9 cellular contexts compared by ENCODE assay signal in the genomic region with DNA sequence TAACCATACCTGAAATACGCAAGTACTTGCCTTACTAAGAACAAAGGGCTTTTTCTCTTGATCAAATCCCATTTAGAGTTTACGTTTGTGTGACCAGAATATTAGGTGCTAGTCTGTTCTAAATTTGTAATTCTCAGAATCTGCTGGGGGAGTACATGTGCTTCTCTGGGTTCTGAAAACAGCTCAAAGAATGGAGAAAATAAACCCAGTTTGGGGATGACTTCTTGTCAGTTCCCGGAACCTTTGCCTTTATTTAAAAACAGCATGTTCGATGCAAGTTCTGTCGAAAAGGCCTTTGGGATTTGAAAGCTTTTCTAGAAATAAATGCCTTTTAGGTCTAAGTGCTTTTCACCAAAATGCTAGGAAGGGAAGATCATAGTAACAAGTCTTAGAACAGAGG.
DNase-seq lines count a peak whose midpoint lies in the region; ATAC-seq, FAIRE-seq and TF ChIP-seq lines count a peak whose summit lies in the region.
"Had no signal": no experiment of that assay in that cellular context is flagged by ENCODE, and none has a peak within 500 bp of the region (broad histone marks: within the 10 kb centered on the region; RNA-seq: fewer than 3 reads in every experiment).

No MANE protein-coding gene starts in this region.

- H3K36me3 Mint-ChIP-seq in astrocyte (ENCODE audit: low read depth, unreplicated experiment): peaks cover 14% of the 10 kb centered on the region

- in situ Hi-C loops in HepG2 (cut with HindIII; ENCODE audit: extremely low pct_ligation_motif_present, low pct_unique_long_range_greater_than_20kb): loop anchor here (5.0 to 10.0 kb wide), 3 partner anchors 49 to 196 kb away; a partner anchor contains a TSS

- H3K4me3 ChIP-seq in Karpas-422 (ENCODE audit: low read length) (no peak overlapping the region), astrocyte (ENCODE audit: insufficient read depth, low read depth, low read length) (peak overlapping the region; percentile 96), HepG2 (replicated peaks in 1 of 3; ENCODE audit: insufficient read depth in 1 of 3, low read depth in 2 of 3, low read length in 3 of 3) (peak overlapping the region; percentile 8 to 71 (median 69); a peak in 4 of 6 replicates)

- H4K20me1 ChIP-seq in Karpas-422 (ENCODE audit: insufficient read depth, low read depth, low read length): no peaks in the 10 kb centered on the region
- peaks cover 21% of the 10 kb centered on the region for H4K20me1 ChIP-seq in astrocyte (ENCODE audit: insufficient read depth, low read length)
- H4K20me1 ChIP-seq in HepG2 (ENCODE audit: insufficient read depth, low read length): no peaks in the 10 kb centered on the region

- WGBS in HepG2 (ENCODE audit: low lambda C conversion rate): 24% methylated on average over 5 of the region's 5 CpGs

- FAIRE-seq in astrocyte (lab: Jason Lieb, UNC) (no peak), HepG2 (lab: Jason Lieb, UNC) (no peak)
- FAIRE-seq: bronchial epithelial cell had no signal

- H3K4me1 Mint-ChIP-seq in astrocyte (ENCODE audit: low read depth, unreplicated experiment): peaks cover 59% of the 10 kb centered on the region

- TF ChIP-seq CTCF in astrocyte (IDR thresholded peaks at IDR 0.05; ENCODE audit: insufficient read depth, low read depth, low read length) (no peak), HepG2 (CRISPR knock-in tag; IDR thresholded peaks at IDR 0.05) (no peak)

- H3K9ac ChIP-seq in Karpas-422 (ENCODE audit: low read length) (no peak overlapping the region), astrocyte (ENCODE audit: low read length) (peak overlapping the region; percentile 98), HepG2 (ENCODE audit: insufficient read depth, low read depth, low read length) (peak overlapping the region; percentile 90)

- no peaks in the 10 kb centered on the region for H3K79me2 ChIP-seq in Karpas-422 (ENCODE audit: low read length)
- peaks cover 70% of the 10 kb centered on the region for H3K79me2 ChIP-seq in astrocyte (ENCODE audit: insufficient read depth, low read length)
- peaks cover 63% of the 10 kb centered on the region for H3K79me2 ChIP-seq in HepG2 (ENCODE audit: insufficient read depth, low read length)

- intact Hi-C loops in HepG2 (cut with micrococcal nuclease; ENCODE audit: unreplicated experiment): loop anchor here (2.0 to 5.0 kb wide), 2 partner anchors 34 to 134 kb away; no protein-coding TSS in a partner anchor

- H3K9me3 Mint-ChIP-seq in astrocyte (ENCODE audit: unreplicated experiment): no peaks in the 10 kb centered on the region

- H3K27me3 Mint-ChIP-seq in astrocyte (ENCODE audit: low read depth, unreplicated experiment): no peaks in the 10 kb centered on the region

- no peaks in the 10 kb centered on the region for H3K36me3 ChIP-seq in Karpas-422 (ENCODE audit: insufficient read depth, low read length)
- peaks cover 22% of the 10 kb centered on the region for H3K36me3 ChIP-seq in astrocyte (ENCODE audit: insufficient read depth, low read length)
- H3K36me3 ChIP-seq in HepG2 (replicated peaks in 1 of 2; ENCODE audit: control insufficient read depth in 1 of 2, insufficient read depth in 2 of 2, low read length in 2 of 2): peaks cover 14 to 16% of the 10 kb centered on the region in 2 experiments

- H3K4me3 Mint-ChIP-seq in astrocyte (ENCODE audit: unreplicated experiment): peak overlapping the region; percentile 98

- DNase-seq in Karpas-422 (no peak), astrocyte (ENCODE audit: low read depth) (no peak), HepG2 (ENCODE audit: low spot score) (no peak), substantia nigra (lab: John Stamatoyannopoulos, UW) (no peak), OCI-M1 (lab: John Stamatoyannopoulos, UW) (no peak), dedifferentiated amniotic fluid mesenchymal stem cell (ENCODE audit: extremely low spot score) (no peak)
- DNase-seq in stimulated activated CD4-positive, alpha-beta T cell treated with anti-CD3 and anti-CD28 coated beads, Interleukin-4, amount 100 ng/mL, for 4 hours: no peak
- DNase-seq: NCI-H2171 had no signal

- H3K4me1 ChIP-seq in Karpas-422 (ENCODE audit: low read length) (peaks cover 81% of the 10 kb centered on the region), astrocyte (ENCODE audit: insufficient read depth, low read length) (peaks cover 58% of the 10 kb centered on the region), HepG2 (ENCODE audit: insufficient read depth, low read length) (peaks cover 86% of the 10 kb centered on the region)

- H3K27ac Mint-ChIP-seq in astrocyte (ENCODE audit: unreplicated experiment): peak overlapping the region; percentile 98

- H3K9me3 ChIP-seq in Karpas-422 (ENCODE audit: low read length) (no peaks in the 10 kb centered on the region), astrocyte (ENCODE audit: insufficient read depth, low read depth, low read length) (no peaks in the 10 kb centered on the region), HepG2 (ENCODE audit: low read length) (no peaks in the 10 kb centered on the region)

- no peak for ATAC-seq in HepG2

- H3K4me2 ChIP-seq in Karpas-422 (ENCODE audit: low read depth, low read length, poor library complexity, severe bottlenecking) (peak overlapping the region; percentile 51), astrocyte (ENCODE audit: low read length) (peak overlapping the region; percentile 91), HepG2 (ENCODE audit: low read depth, low read length) (peak overlapping the region; percentile 81)

- no peak for TF ChIP-seq POLR2A in HepG2 (IDR thresholded peaks at IDR 0.05; ENCODE audit: insufficient read depth in 1 of 2, low read depth in 2 of 2, low read length in 2 of 2)

- no peak for TF ChIP-seq RAD21 in HepG2 (CRISPR knock-in tag; IDR thresholded peaks at IDR 0.05)

- TSS peak; percentile 93 for BruUV-seq in HepG2 (replicated peaks; lab: Mats Ljungman, UMichigan)

- H3K27ac ChIP-seq in Karpas-422 (ENCODE audit: low read length) (no peak overlapping the region), astrocyte (ENCODE audit: low read depth, low read length) (peak overlapping the region; percentile 97), HepG2 (ENCODE audit: extremely low read length, insufficient read depth, low read length) (peak overlapping the region; percentile 89), substantia nigra (ENCODE audit: low read depth, low read length, poor library complexity, severe bottlenecking) (peak overlapping the region; percentile 97)

- H2AFZ ChIP-seq in Karpas-422 (ENCODE audit: low read length): no peak overlapping the region
- H2AFZ ChIP-seq in astrocyte (ENCODE audit: low read depth, low read length): no peak overlapping the region
- no peak overlapping the region for H2AFZ ChIP-seq in HepG2 (ENCODE audit: low read length)

- no peaks in the 10 kb centered on the region for H3K9me2 ChIP-seq in Karpas-422 (replicated peaks; ENCODE audit: insufficient read depth, low read length)

- POLR2A ChIA-PET in HepG2 (lab: Yijun Ruan, JAX): interaction anchor here (0.9 to 7.9 kb wide), 15 partner anchors 10 to 216 kb away, joined by 3 to 156 read pairs (median 6); a partner anchor contains a TSS

- TF ChIP-seq EP300 in HepG2 (IDR thresholded peaks at IDR 0.05; ENCODE audit: low read depth in 2 of 2, low read length in 2 of 2) (no peak), HepG2 (CRISPR knock-in tag; IDR thresholded peaks at IDR 0.05; ENCODE audit: borderline replicate concordance) (no peak)

- H3K27me3 ChIP-seq in Karpas-422 (ENCODE audit: low read length) (no peaks in the 10 kb centered on the region), astrocyte (ENCODE audit: insufficient read depth, low read length) (no peaks in the 10 kb centered on the region), HepG2 (ENCODE audit: control insufficient read depth in 1 of 2, insufficient read depth in 2 of 2, low read length in 2 of 2) (no peaks in the 10 kb centered on the region; a peak in 1 of 5 replicates)

- CTCF ChIA-PET in HepG2 (lab: Yijun Ruan, JAX; ENCODE audit: low intra/inter-chr PET ratio, low total read pairs): no interaction called here

TF ChIP-seq in HepG2, 621 proteins besides CTCF, POLR2A, EP300 and RAD21:
- TF ChIP-seq, protein P1, sequence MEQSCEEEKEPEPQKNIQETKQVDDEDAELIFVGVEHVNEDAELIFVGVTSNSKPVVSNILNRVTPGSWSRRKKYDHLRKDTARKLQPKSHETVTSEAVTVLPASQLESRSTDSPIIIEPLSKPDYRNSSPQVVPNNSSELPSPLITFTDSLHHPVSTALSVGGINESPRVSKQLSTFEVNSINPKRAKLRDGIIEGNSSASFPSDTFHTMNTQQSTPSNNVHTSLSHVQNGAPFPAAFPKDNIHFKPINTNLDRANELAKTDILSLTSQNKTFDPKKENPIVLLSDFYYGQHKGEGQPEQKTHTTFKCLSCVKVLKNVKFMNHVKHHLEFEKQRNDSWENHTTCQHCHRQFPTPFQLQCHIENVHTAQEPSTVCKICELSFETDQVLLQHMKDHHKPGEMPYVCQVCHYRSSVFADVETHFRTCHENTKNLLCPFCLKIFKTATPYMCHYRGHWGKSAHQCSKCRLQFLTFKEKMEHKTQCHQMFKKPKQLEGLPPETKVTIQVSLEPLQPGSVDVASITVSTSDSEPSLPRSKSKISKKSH (CRISPR knock-in tag; IDR thresholded peaks at IDR 0.05; ENCODE audit: borderline replicate concordance): no peak
- TF ChIP-seq CREB1 (IDR thresholded peaks at IDR 0.05) (no peak), CREB1 (CRISPR knock-in tag; IDR thresholded peaks at IDR 0.05) (peak; percentile 11; the same call in 1 of the 2 replicates), ZNF136 (CRISPR knock-in tag; IDR thresholded peaks at IDR 0.05; ENCODE audit: low read depth) (0 out of 2 replicates have a peak, but pooled peaks have one; percentile 1), EED (CRISPR knock-in tag; IDR thresholded peaks at IDR 0.05) (no peak)
- TF ChIP-seq, protein P2, sequence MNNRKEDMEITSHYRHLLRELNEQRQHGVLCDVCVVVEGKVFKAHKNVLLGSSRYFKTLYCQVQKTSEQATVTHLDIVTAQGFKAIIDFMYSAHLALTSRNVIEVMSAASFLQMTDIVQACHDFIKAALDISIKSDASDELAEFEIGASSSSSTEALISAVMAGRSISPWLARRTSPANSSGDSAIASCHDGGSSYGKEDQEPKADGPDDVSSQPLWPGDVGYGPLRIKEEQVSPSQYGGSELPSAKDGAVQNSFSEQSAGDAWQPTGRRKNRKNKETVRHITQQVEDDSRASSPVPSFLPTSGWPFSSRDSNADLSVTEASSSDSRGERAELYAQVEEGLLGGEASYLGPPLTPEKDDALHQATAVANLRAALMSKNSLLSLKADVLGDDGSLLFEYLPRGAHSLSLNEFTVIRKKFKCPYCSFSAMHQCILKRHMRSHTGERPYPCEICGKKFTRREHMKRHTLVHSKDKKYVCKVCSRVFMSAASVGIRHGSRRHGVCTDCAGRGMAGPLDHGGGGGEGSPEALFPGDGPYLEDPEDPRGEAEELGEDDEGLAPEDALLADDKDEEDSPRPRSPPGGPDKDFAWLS (CRISPR knock-in tag; IDR thresholded peaks at IDR 0.05; ENCODE audit: borderline replicate concordance): 0 out of 2 replicates have a peak, but pooled peaks have one; percentile 46
TF ChIP-seq in HepG2: peak in this region for 3.
